ENCODE assay signal across 25 cellular contexts in the genomic region with DNA sequence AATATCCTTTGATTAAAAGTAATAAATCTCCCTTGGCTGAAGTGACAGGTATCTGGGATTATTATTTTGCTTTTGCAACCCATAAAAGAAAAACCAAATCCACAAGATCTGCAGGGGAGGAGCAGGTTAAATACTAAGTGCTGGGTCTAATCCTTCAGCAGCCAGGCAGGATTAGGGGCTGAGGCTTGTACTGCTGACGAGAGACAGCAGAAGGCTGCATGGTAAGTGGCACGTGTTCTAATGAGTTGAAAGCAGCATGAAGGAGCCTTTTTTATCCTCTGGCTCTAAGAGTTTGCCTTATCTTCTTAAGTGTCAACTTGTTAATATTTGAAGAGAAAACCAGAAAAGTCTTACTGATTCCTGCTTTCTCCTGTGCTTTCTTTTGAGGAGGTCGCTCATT. TPM values are rescaled to one million over a fixed set of nuclear protein-coding genes. Genes with fewer than 3 reads are reported as not detected.
DNase-seq lines count a peak whose midpoint lies in the region; ATAC-seq, FAIRE-seq and TF ChIP-seq lines count a peak whose summit lies in the region.
"Had no signal": no experiment of that assay in that cellular context is flagged by ENCODE, and none has a peak within 500 bp of the region (broad histone marks: within the 10 kb centered on the region; RNA-seq: fewer than 3 reads in every experiment).

No MANE protein-coding gene starts in this region.

- intact Hi-C loops in left ventricle myocardium inferior (cut with micrococcal nuclease) (no loop called here), MCF 10A (cut with micrococcal nuclease) (no loop called here)

- H3K9ac ChIP-seq in neural progenitor cell, result no peak overlapping the region
- H3K9ac ChIP-seq: GM23248 had no signal

- H3K79me2 ChIP-seq in neural progenitor cell (ENCODE audit: low read depth), result no peaks in the 10 kb centered on the region

- H3K4me1 ChIP-seq in neural progenitor cell (peaks cover 27% of the 10 kb centered on the region), left ventricle myocardium inferior (peaks cover 22% of the 10 kb centered on the region)
- H3K4me1 ChIP-seq: BE2C, Caco-2 had no signal

- CTCF ChIA-PET in MCF 10A (lab: Yijun Ruan, JAX), result no interaction called here

- no peaks in the 10 kb centered on the region for H3K9me3 Mint-ChIP-seq in neural progenitor cell
- H3K9me3 Mint-ChIP-seq in MCF 10A (ENCODE audit: unreplicated experiment), result no peaks in the 10 kb centered on the region
- H3K9me3 Mint-ChIP-seq: CD4-positive, CD25-positive, alpha-beta regulatory T cell; IgD-negative memory B cell had no signal

- H3K27ac Mint-ChIP-seq in neural progenitor cell (no peak overlapping the region), MCF 10A (ENCODE audit: low read depth, unreplicated experiment) (no peak overlapping the region)
- H3K27ac Mint-ChIP-seq: IgD-negative memory B cell had no signal

- H3K4me2 ChIP-seq in neural progenitor cell, result peak overlapping the region; percentile 39

- ATAC-seq in esophagus mucosa (peak; percentile 62), GM18511 (IDR thresholded peaks at IDR 0.05; ENCODE audit: unreplicated experiment) (no peak)
- ATAC-seq: HCT116, PC-3, SK-N-SH treated with all-trans-retinoic acid at 6 μM for 48 hours had no signal

- DNase-seq in D721Med (ENCODE audit: insufficient read length, low spot score), result no peak
- DNase-seq in NCI-H82 treated with DMSO at 0.1 percent for 48 hours (lab: John Stamatoyannopoulos, UW; ENCODE audit: unreplicated experiment), result peak; percentile 80
- peak; percentile 62 for DNase-seq in neural progenitor cell (ENCODE audit: low spot score)
- no peak for DNase-seq in activated gamma-delta T cell treated with Interleukin-2 at 50 U/mL for 16 hours
- no peak for DNase-seq in left ventricle myocardium inferior
- no peak for DNase-seq in MCF 10A (ENCODE audit: unreplicated experiment)
- DNase-seq: BE2C; Caco-2; CD4-positive, CD25-positive, alpha-beta regulatory T cell; GF-D8; GM23248; NCI-H1105; NCI-H1694; NCI-H345; NCI-H526 treated with DMSO at 0.1 percent for 48 hours; PC-3; RPMI8226; SIG-M5 had no signal

- H3K27me3 Mint-ChIP-seq in neural progenitor cell (ENCODE audit: insufficient read depth, low read depth), result peaks cover 15% of the 10 kb centered on the region
- H3K27me3 Mint-ChIP-seq in MCF 10A (ENCODE audit: insufficient read depth, unreplicated experiment), result no peaks in the 10 kb centered on the region

- FAIRE-seq in D721Med (lab: Jason Lieb, UNC), result peak; percentile 82

- no peak overlapping the region for H3K27ac ChIP-seq in neural progenitor cell
- H3K27ac ChIP-seq in left ventricle myocardium inferior (replicated peaks), result no peak overlapping the region
- H3K27ac ChIP-seq: GM23248 had no signal

- H3K27me3 ChIP-seq in neural progenitor cell (no peaks in the 10 kb centered on the region), left ventricle myocardium inferior (ENCODE audit: low read depth) (peaks cover 5% of the 10 kb centered on the region)
- H3K27me3 ChIP-seq: BE2C had no signal

- H2AFZ ChIP-seq in neural progenitor cell (replicated peaks), result no peak overlapping the region
- H2AFZ ChIP-seq: GM23248 had no signal

- H3K4me3 ChIP-seq in neural progenitor cell (no peak overlapping the region), left ventricle myocardium inferior (no peak overlapping the region)
- H3K4me3 ChIP-seq: GM23248 had no signal

- H3K36me3 Mint-ChIP-seq in neural progenitor cell (no peaks in the 10 kb centered on the region), MCF 10A (ENCODE audit: insufficient read depth, unreplicated experiment) (peaks cover 5% of the 10 kb centered on the region)
- H3K36me3 Mint-ChIP-seq: CD4-positive, CD25-positive, alpha-beta regulatory T cell; IgD-negative memory B cell had no signal

- H4K20me1 ChIP-seq in neural progenitor cell (ENCODE audit: low read depth), result no peaks in the 10 kb centered on the region

- peaks cover 35% of the 10 kb centered on the region for H3K4me1 Mint-ChIP-seq in neural progenitor cell
- peaks cover 14% of the 10 kb centered on the region for H3K4me1 Mint-ChIP-seq in MCF 10A (ENCODE audit: insufficient read depth, unreplicated experiment)

- BruUV-seq in MCF 10A (replicated peaks; lab: Mats Ljungman, UMichigan), result no TSS peak

- no peak for TF ChIP-seq CTCF in D721Med (IDR thresholded peaks at IDR 0.05; ENCODE audit: insufficient read depth, missing control alignments)
- no peak for TF ChIP-seq CTCF in neural progenitor cell (IDR thresholded peaks at IDR 0.05)
- TF ChIP-seq CTCF in left ventricle myocardium inferior (IDR thresholded peaks at IDR 0.05; ENCODE audit: borderline replicate concordance), result no peak
- no peak for TF ChIP-seq CTCF in MCF 10A (IDR thresholded peaks at IDR 0.05; ENCODE audit: unreplicated experiment)

- peak overlapping the region; percentile 55 for H3K4me3 Mint-ChIP-seq in neural progenitor cell
- H3K4me3 Mint-ChIP-seq in MCF 10A (ENCODE audit: unreplicated experiment), result no peak overlapping the region
- H3K4me3 Mint-ChIP-seq: CD4-positive, CD25-positive, alpha-beta regulatory T cell; IgD-negative memory B cell had no signal

- no peaks in the 10 kb centered on the region for H3K9me3 ChIP-seq in neural progenitor cell (ENCODE audit: low read depth)
- H3K9me3 ChIP-seq in left ventricle myocardium inferior (replicated peaks), result no peaks in the 10 kb centered on the region
- H3K9me3 ChIP-seq: BE2C, Caco-2 had no signal

- H3K36me3 ChIP-seq in neural progenitor cell (no peaks in the 10 kb centered on the region), left ventricle myocardium inferior (no peaks in the 10 kb centered on the region)
- H3K36me3 ChIP-seq: BE2C had no signal

- H3F3A ChIP-seq in neural progenitor cell (ENCODE audit: low read depth), result peaks cover 16% of the 10 kb centered on the region

- POLR2A ChIA-PET in MCF 10A (lab: Yijun Ruan, JAX), result no interaction called here

RNA-seq across cellular contexts. Expression of a gene that starts 50.0 kb away (rescaled TPM):
- total RNA-seq in esophagus mucosa (not detected), neural progenitor cell (ENCODE audit: low replicate concordance) (not detected in 2 replicates), left ventricle myocardium inferior (not detected), MCF 10A (2022) (not detected in 2 replicates)
- total RNA-seq: A172; Caco-2; CD4-positive, CD25-positive, alpha-beta regulatory T cell; GM23248; LHCN-M2; PC-3 had no signal

Comparison
In these comparisons a context has a peak if more than half of its experiments do, and no peak if none do; other contexts are left out.
1. DNase-seq: peak in NCI-H82 treated with DMSO at 0.1 percent for 48 hours (single experiment) and neural progenitor cell (single experiment); none in D721Med (single experiment), activated gamma-delta T cell treated with Interleukin-2 at 50 U/mL for 16 hours (single experiment), left ventricle myocardium inferior (single experiment) and MCF 10A (single experiment).